ENCODE assay signal across 19 cellular contexts in the genomic region with DNA sequence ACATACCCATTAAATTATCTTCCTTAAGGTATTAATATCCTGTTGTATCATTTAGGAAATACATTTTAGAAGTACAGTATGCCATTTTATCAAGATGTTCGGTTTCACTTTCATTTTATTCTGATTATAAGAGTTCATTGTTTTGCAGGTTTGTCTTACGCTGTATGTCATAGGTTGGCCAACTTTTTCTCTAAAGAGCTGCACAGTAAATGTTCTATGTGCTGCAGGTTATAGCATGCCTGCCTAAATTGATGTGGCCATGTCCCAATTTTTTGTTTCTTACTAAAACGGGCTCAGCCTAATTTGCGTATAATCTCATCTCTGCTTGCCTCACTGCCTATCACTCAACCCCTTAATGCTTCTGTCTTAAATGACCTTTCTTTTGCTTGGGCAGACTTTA.
DNase-seq lines count a peak whose midpoint lies in the region; ATAC-seq and TF ChIP-seq lines count a peak whose summit lies in the region.
"Had no signal": no experiment of that assay in that cellular context is flagged by ENCODE, and none has a peak within 500 bp of the region (broad histone marks: within the 10 kb centered on the region; RNA-seq: fewer than 3 reads in every experiment).

No MANE protein-coding gene starts in this region.

- H3K4me2 ChIP-seq in DND-41 (ENCODE audit: insufficient read depth, low read length) = peak overlapping the region; percentile 42

- no peaks in the 10 kb centered on the region for H3K27me3 ChIP-seq in A673 (replicated peaks; ENCODE audit: insufficient read depth, low read depth, low read length, poor library complexity)
- H3K27me3 ChIP-seq in DND-41 (ENCODE audit: insufficient read depth, low read length, poor library complexity) = no peaks in the 10 kb centered on the region
- no peaks in the 10 kb centered on the region for H3K27me3 ChIP-seq in HAP-1 (ENCODE audit: low read depth)
- H3K27me3 ChIP-seq: esophagus muscularis mucosa had no signal

- POLR2A ChIA-PET in A673 (lab: Charles Lee; ENCODE audit: low non-redundant PET) = no interaction called here

- no peaks in the 10 kb centered on the region for H3K9me3 Mint-ChIP-seq in chondrocyte (ENCODE audit: low read depth)
- H3K9me3 Mint-ChIP-seq: activated T-cell treated with anti-CD3 and anti-CD28 coated beads, Interleukin-2, amount 50 U/mL, for 72 hours; stimulated activated effector memory CD8-positive, alpha-beta T cell treated with anti-CD3 and anti-CD28 coated beads, Interleukin-12 subunit alpha, Interleukin-12 subunit beta, amount 100 ng/mL, for 72 hours had no signal

- H3K36me3 ChIP-seq in A673 (ENCODE audit: insufficient read depth, low read length, poor library complexity, severe bottlenecking) = no peaks in the 10 kb centered on the region
- no peaks in the 10 kb centered on the region for H3K36me3 ChIP-seq in DND-41 (ENCODE audit: insufficient read depth, low read length)
- no peaks in the 10 kb centered on the region for H3K36me3 ChIP-seq in HAP-1 (replicated peaks)
- H3K36me3 ChIP-seq: esophagus muscularis mucosa, neutrophil had no signal

- H2AFZ ChIP-seq in DND-41 (ENCODE audit: low read depth, low read length) = peak overlapping the region; percentile 57

- H3K4me3 ChIP-seq in A673 (ENCODE audit: low read depth, low read length, poor library complexity, severe bottlenecking) (peak overlapping the region; percentile 22), DND-41 (ENCODE audit: low read depth in 1 of 2, low read length in 2 of 2) (no peak overlapping the region), fibroblast of villous mesenchyme (ENCODE audit: low read depth, low read length) (peak overlapping the region; percentile 27), HAP-1 (no peak overlapping the region)
- H3K4me3 ChIP-seq: esophagus muscularis mucosa, mucosa of descending colon had no signal

- H3K27ac Mint-ChIP-seq in T-helper 17 cell (no peak overlapping the region), chondrocyte (ENCODE audit: unreplicated experiment) (no peak overlapping the region)
- H3K27ac Mint-ChIP-seq: activated T-cell treated with anti-CD3 and anti-CD28 coated beads, Interleukin-2, amount 50 U/mL, for 72 hours; stimulated activated effector memory CD8-positive, alpha-beta T cell treated with anti-CD3 and anti-CD28 coated beads, Interleukin-12 subunit alpha, Interleukin-12 subunit beta, amount 100 ng/mL, for 72 hours had no signal

- no peaks in the 10 kb centered on the region for H3K9me3 ChIP-seq in A673 (ENCODE audit: low read depth, low read length, poor library complexity, severe bottlenecking)
- no peaks in the 10 kb centered on the region for H3K9me3 ChIP-seq in DND-41 (ENCODE audit: insufficient read depth, low read length, severe bottlenecking)
- H3K9me3 ChIP-seq in T-helper 17 cell (ENCODE audit: control insufficient read depth, low read length, poor library complexity, severe bottlenecking) = no peaks in the 10 kb centered on the region
- no peaks in the 10 kb centered on the region for H3K9me3 ChIP-seq in HAP-1
- H3K9me3 ChIP-seq: esophagus muscularis mucosa, mucosa of descending colon, neutrophil had no signal

- in situ Hi-C loops in HAP-1 (cut with MboI; ENCODE audit: low sequenced_read_pairs) = no loop called here

- intact Hi-C loops in A673 (cut with micrococcal nuclease; ENCODE audit: unreplicated experiment) = no loop called here

- TF ChIP-seq CTCF in A673 (conservative IDR thresholded peaks at IDR 0.05; ENCODE audit: low read depth, low read length) (no peak), DND-41 (IDR thresholded peaks at IDR 0.05; ENCODE audit: borderline replicate concordance, extremely low read depth, low read length, poor library complexity, severe bottlenecking) (no peak), fibroblast of villous mesenchyme (IDR thresholded peaks at IDR 0.05; ENCODE audit: insufficient read depth, low read depth, low read length) (no peak), chondrocyte (IDR thresholded peaks at IDR 0.05) (no peak)

- no peak for DNase-seq in A673 (ENCODE audit: low spot score)
- DNase-seq in DND-41 = no peak
- DNase-seq in T-helper 17 cell = no peak
- DNase-seq in fibroblast of villous mesenchyme (ENCODE audit: low read depth) = no peak
- no peak for DNase-seq in chondrocyte (ENCODE audit: low spot score)
- no peak for DNase-seq in HAP-1 (ENCODE audit: low spot score in 2 of 2)
- DNase-seq in epidermal melanocyte (ENCODE audit: insufficient read length, low spot score) = no peak
- no peak for DNase-seq in DMS53 treated with DMSO at 0.1 percent for 48 hours (lab: John Stamatoyannopoulos, UW; ENCODE audit: unreplicated experiment)
- DNase-seq: activated CD4-positive, CD25-positive, alpha-beta regulatory T cell; activated CD8-positive, alpha-beta memory T cell treated with anti-CD3 and anti-CD28 coated beads for 24 hours; activated T-cell treated with anti-CD3 and anti-CD28 coated beads, Interleukin-2, amount 50 U/mL, for 72 hours; mucosa of descending colon; NCI-H1417 treated with DMSO at 0.1 percent for 48 hours; NCI-H526; SIG-M5 had no signal

- peaks cover 2% of the 10 kb centered on the region for H3K4me1 Mint-ChIP-seq in T-helper 17 cell
- peaks cover 35% of the 10 kb centered on the region for H3K4me1 Mint-ChIP-seq in chondrocyte (ENCODE audit: low read depth)
- H3K4me1 Mint-ChIP-seq: stimulated activated effector memory CD8-positive, alpha-beta T cell treated with anti-CD3 and anti-CD28 coated beads, Interleukin-12 subunit alpha, Interleukin-12 subunit beta, amount 100 ng/mL, for 72 hours had no signal

- peak overlapping the region; percentile 1 for H3K4me3 Mint-ChIP-seq in T-helper 17 cell
- H3K4me3 Mint-ChIP-seq in chondrocyte (ENCODE audit: unreplicated experiment) = no peak overlapping the region
- H3K4me3 Mint-ChIP-seq: activated T-cell treated with anti-CD3 and anti-CD28 coated beads, Interleukin-2, amount 50 U/mL, for 72 hours; stimulated activated effector memory CD8-positive, alpha-beta T cell treated with anti-CD3 and anti-CD28 coated beads, Interleukin-12 subunit alpha, Interleukin-12 subunit beta, amount 100 ng/mL, for 72 hours had no signal

- BruUV-seq in A673 (replicated peaks; lab: Mats Ljungman, UMichigan) = no TSS peak

- H3K27ac ChIP-seq in A673 (ENCODE audit: low read depth, low read length, poor library complexity, severe bottlenecking) (no peak overlapping the region), DND-41 (ENCODE audit: low read length) (no peak overlapping the region)
- H3K27ac ChIP-seq: esophagus muscularis mucosa, neutrophil had no signal

- H3K4me1 ChIP-seq in A673 (ENCODE audit: insufficient read depth, low read length, poor library complexity, severe bottlenecking) (peaks cover 6% of the 10 kb centered on the region), DND-41 (ENCODE audit: insufficient read depth, low read length) (peaks cover 4% of the 10 kb centered on the region; the same call in 1 of the 2 replicates), HAP-1 (no peaks in the 10 kb centered on the region)

- ATAC-seq in DND-41 (ENCODE audit: insufficient read depth, low read depth) = no peak
- ATAC-seq in T-helper 17 cell = no peak
- ATAC-seq: activated T-cell treated with anti-CD3 and anti-CD28 coated beads, Interleukin-2, amount 50 U/mL, for 72 hours; left lobe of liver; mucosa of descending colon; stimulated activated effector memory CD8-positive, alpha-beta T cell treated with anti-CD3 and anti-CD28 coated beads, Interleukin-12 subunit alpha, Interleukin-12 subunit beta, amount 100 ng/mL, for 72 hours had no signal

- no peaks in the 10 kb centered on the region for H4K20me1 ChIP-seq in DND-41 (ENCODE audit: insufficient read depth, low read length)

- H3K27me3 Mint-ChIP-seq in T-helper 17 cell (peaks cover 33% of the 10 kb centered on the region), chondrocyte (ENCODE audit: low read depth) (no peaks in the 10 kb centered on the region)

- H3K79me2 ChIP-seq in DND-41 (ENCODE audit: insufficient read depth, low read length) = no peaks in the 10 kb centered on the region

- H3K36me3 Mint-ChIP-seq in T-helper 17 cell (ENCODE audit: low read depth) (no peaks in the 10 kb centered on the region), chondrocyte (ENCODE audit: low read depth) (peaks cover 6% of the 10 kb centered on the region)
- H3K36me3 Mint-ChIP-seq: stimulated activated effector memory CD8-positive, alpha-beta T cell treated with anti-CD3 and anti-CD28 coated beads, Interleukin-12 subunit alpha, Interleukin-12 subunit beta, amount 100 ng/mL, for 72 hours had no signal

- CTCF ChIA-PET in A673 (lab: Charles Lee) = no interaction called here

- no peak overlapping the region for H3K9ac ChIP-seq in DND-41 (ENCODE audit: low read depth, low read length)

Comparison
In these comparisons a context has a peak if more than half of its experiments do, and no peak if none do; other contexts are left out.
1. H3K4me3 ChIP-seq: peak in A673 (single experiment) and fibroblast of villous mesenchyme (single experiment); none in DND-41 (0 of 2) and HAP-1 (single experiment).